Comparison of ENCODE assay signal across 17 cellular contexts in the genomic region with DNA sequence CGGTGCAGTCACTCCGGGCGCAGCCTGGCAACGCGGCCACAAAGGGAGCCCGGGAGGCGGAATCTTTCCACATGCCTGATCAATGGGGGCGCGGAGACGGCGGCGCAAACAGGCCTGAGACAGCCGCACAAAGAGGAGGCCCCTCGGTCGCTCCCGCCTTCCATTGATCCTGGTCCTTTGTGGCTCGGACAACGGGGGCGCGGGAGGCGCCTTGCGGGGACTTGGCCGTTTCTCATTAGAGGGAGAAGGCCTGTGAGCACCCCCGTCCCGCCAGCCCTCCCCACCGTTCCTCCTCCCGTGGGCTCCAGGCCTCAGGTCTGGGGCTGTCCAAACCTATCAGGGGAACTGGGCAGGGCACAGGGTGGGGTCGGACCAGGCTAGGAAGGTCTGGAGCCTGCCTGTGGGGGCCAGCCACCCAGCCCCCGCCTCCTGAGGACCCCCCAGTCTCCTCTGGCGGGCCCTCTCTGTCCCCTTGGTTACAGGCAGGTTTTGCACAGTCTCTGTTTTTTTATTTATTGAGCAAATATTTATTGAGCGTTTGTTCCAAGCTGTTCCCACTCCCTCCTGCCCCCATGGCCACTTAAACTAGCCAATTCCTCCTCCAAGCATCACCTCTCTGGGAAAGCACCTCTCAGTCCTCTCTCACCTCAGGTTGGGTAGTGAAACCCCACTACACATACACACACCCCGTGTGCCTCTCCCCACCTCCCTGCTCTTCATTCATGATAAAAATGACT. TPM values are rescaled to one million over a fixed set of nuclear protein-coding genes. Genes with fewer than 3 reads are reported as not detected.
DNase-seq lines count a peak whose midpoint lies in the region; ATAC-seq and TF ChIP-seq lines count a peak whose summit lies in the region.
"Had no signal": no experiment of that assay in that cellular context is flagged by ENCODE, and none has a peak within 500 bp of the region (broad histone marks: within the 10 kb centered on the region; RNA-seq: fewer than 3 reads in every experiment).

No MANE protein-coding gene starts in this region.

- peaks cover 5% of the 10 kb centered on the region; the same call in 1 of the 2 replicates for H3K4me1 ChIP-seq in PC-3 (ENCODE audit: insufficient read depth, low read length)
- H3K4me1 ChIP-seq: Caco-2, testis had no signal

- H3K27me3 ChIP-seq in PC-3 (ENCODE audit: low read length) = no peaks in the 10 kb centered on the region
- H3K27me3 ChIP-seq: testis had no signal

- H4K20me1 ChIP-seq in PC-3 (ENCODE audit: low read length) = no peaks in the 10 kb centered on the region

- peak; percentile 35 for DNase-seq in NCI-H146 treated with DMSO at 0.1 percent for 48 hours (lab: John Stamatoyannopoulos, UW; ENCODE audit: unreplicated experiment)
- DNase-seq in medulla oblongata (ENCODE audit: extremely low spot score) = peak; percentile 33
- DNase-seq in SIG-M5 (lab: John Stamatoyannopoulos, UW) = no peak
- no peak for DNase-seq in T1000 (lab: John Stamatoyannopoulos, UW)
- DNase-seq in RWPE1 (ENCODE audit: low spot score) = no peak
- DNase-seq in PC-3 = no peak
- DNase-seq: activated naive CD8-positive, alpha-beta T cell treated with anti-CD3 and anti-CD28 coated beads, Interleukin-2, amount 10 ng/mL, durations not matched to agents 7 days and 5 days; activated T-cell treated with anti-CD3 and anti-CD28 coated beads, Interleukin-2, amount 50 U/mL, for 24 hours; Caco-2; NCI-H187 treated with DMSO at 0.1 percent for 48 hours; NCI-H82; stimulated activated CD4-positive, alpha-beta T cell treated with anti-CD3 and anti-CD28 coated beads, Interleukin-15, amount 100 ng/mL, for 24 hours; testis had no signal

- intact Hi-C loops in PC-3 (cut with micrococcal nuclease) = no loop called here

- H3K27me3 Mint-ChIP-seq in brain = no peaks in the 10 kb centered on the region

- no peak for ATAC-seq in PC-3

- no peak overlapping the region for H3K9ac ChIP-seq in PC-3 (ENCODE audit: low read length)

- no peaks in the 10 kb centered on the region for H3K36me3 ChIP-seq in PC-3 (ENCODE audit: low read depth, low read length)

- no peaks in the 10 kb centered on the region for H3K36me3 Mint-ChIP-seq in brain
- H3K36me3 Mint-ChIP-seq: activated naive CD8-positive, alpha-beta T cell treated with anti-CD3 and anti-CD28 coated beads, Interleukin-2, amount 10 ng/mL, durations not matched to agents 7 days and 5 days had no signal

- CTCF ChIA-PET in RWPE1 (lab: Yijun Ruan, JAX) = interaction anchor here (0.6 kb wide), 2 partner anchors 25 to 249 kb away, joined by 3 read pairs; no protein-coding TSS in a partner anchor
- CTCF ChIA-PET in PC-3 (lab: Charles Lee) = no interaction called here

- no peak overlapping the region for H3K4me3 ChIP-seq in PC-3 (ENCODE audit: low read length)

- no peaks in the 10 kb centered on the region for H3F3A ChIP-seq in PC-3 (ENCODE audit: low read length, unreplicated experiment)

- BruUV-seq in PC-3 (replicated peaks; lab: Mats Ljungman, UMichigan) = no TSS peak

- no peaks in the 10 kb centered on the region for H3K79me2 ChIP-seq in PC-3 (ENCODE audit: low read length)

- H3K9me3 ChIP-seq in PC-3 (ENCODE audit: low read length) = no peaks in the 10 kb centered on the region
- H3K9me3 ChIP-seq: Caco-2, testis had no signal

- POLR2A ChIA-PET in RWPE1 (lab: Yijun Ruan, JAX; ENCODE audit: low non-redundant PET) = no interaction called here
- POLR2A ChIA-PET in PC-3 (lab: Charles Lee; ENCODE audit: unreplicated experiment) = interaction anchor here (0.7 kb wide), 1 partner anchor 12 kb away, joined by 3 read pairs; no protein-coding TSS in a partner anchor

- H3K9me3 Mint-ChIP-seq in brain = peaks cover 0 to 5% (median 0%) of the 10 kb centered on the region in 5 experiments
- H3K9me3 Mint-ChIP-seq: activated naive CD8-positive, alpha-beta T cell treated with anti-CD3 and anti-CD28 coated beads, Interleukin-2, amount 10 ng/mL, durations not matched to agents 7 days and 5 days; activated T-cell treated with anti-CD3 and anti-CD28 coated beads, Interleukin-2, amount 50 U/mL, for 24 hours had no signal

- no peak overlapping the region for H2AFZ ChIP-seq in PC-3 (ENCODE audit: low read length)

- peak overlapping the region in 4 of 5 experiments; percentile 49 to 74 (median 66) for H3K4me3 Mint-ChIP-seq in brain
- H3K4me3 Mint-ChIP-seq: activated naive CD8-positive, alpha-beta T cell treated with anti-CD3 and anti-CD28 coated beads, Interleukin-2, amount 10 ng/mL, durations not matched to agents 7 days and 5 days; activated T-cell treated with anti-CD3 and anti-CD28 coated beads, Interleukin-2, amount 50 U/mL, for 24 hours had no signal

- H3K27ac ChIP-seq in 22Rv1 (peak overlapping the region; percentile 97), RWPE1 (no peak overlapping the region), PC-3 (ENCODE audit: low read length) (no peak overlapping the region)
- H3K27ac ChIP-seq: testis had no signal

- no peak for TF ChIP-seq CTCF in 22Rv1 (IDR thresholded peaks at IDR 0.05)
- no peak for TF ChIP-seq CTCF in brain (conservative IDR thresholded peaks at IDR 0.05)
- no peak for TF ChIP-seq CTCF in RWPE1 (conservative IDR thresholded peaks at IDR 0.05; ENCODE audit: low read depth)
- no peak for TF ChIP-seq CTCF in PC-3 (conservative IDR thresholded peaks at IDR 0.05; ENCODE audit: low read depth, low read length)

- H3K9me2 ChIP-seq in PC-3 (replicated peaks; ENCODE audit: low read length) = no peaks in the 10 kb centered on the region

- peak overlapping the region; percentile 80 to 96 (median 94) for H3K27ac Mint-ChIP-seq in brain
- H3K27ac Mint-ChIP-seq: activated naive CD8-positive, alpha-beta T cell treated with anti-CD3 and anti-CD28 coated beads, Interleukin-2, amount 10 ng/mL, durations not matched to agents 7 days and 5 days; activated T-cell treated with anti-CD3 and anti-CD28 coated beads, Interleukin-2, amount 50 U/mL, for 24 hours had no signal

- H3K4me1 Mint-ChIP-seq in brain = peaks cover 77% of the 10 kb centered on the region

- H3K4me2 ChIP-seq in PC-3 (ENCODE audit: low read length) = no peak overlapping the region

RNA-seq across cellular contexts. Expression of a gene that starts 29.0 kb away (rescaled TPM):
- 69.7 TPM for polyA plus RNA-seq in brain (ENCODE audit: insufficient read depth, low read depth, low replicate concordance)
- 0.12 TPM in 1 of 2 replicates, not detected in the other for total RNA-seq in PC-3 (2014; rRNA removed)
- total RNA-seq: activated naive CD8-positive, alpha-beta T cell treated with anti-CD3 and anti-CD28 coated beads, Interleukin-2, amount 10 ng/mL, durations not matched to agents 7 days and 5 days; glomerular endothelial cell had no signal
- polyA plus RNA-seq: keratinocyte had no signal

RNA-seq across cellular contexts. Expression of a gene that starts 39.9 kb away (rescaled TPM):
- polyA plus RNA-seq in brain (ENCODE audit: insufficient read depth, low read depth, low replicate concordance) = 1,091 TPM
- 1,664 and 2,042 TPM in 2 replicates for total RNA-seq in PC-3 (2014; rRNA removed)

RNA-seq across cellular contexts. Expression of a gene that starts 48.2 kb away (rescaled TPM):
- 10.9 TPM for polyA plus RNA-seq in brain (ENCODE audit: insufficient read depth, low read depth, low replicate concordance)
- 24.0 and 34.5 TPM in 2 replicates for total RNA-seq in PC-3 (2014; rRNA removed)

RNA-seq across cellular contexts. Expression of a gene that starts 48.2 kb away (rescaled TPM):
- 25.4 TPM for polyA plus RNA-seq in brain (ENCODE audit: insufficient read depth, low read depth, low replicate concordance)
- total RNA-seq in PC-3 (2014; rRNA removed) = 33.8 and 43.2 TPM in 2 replicates

Comparison
In these comparisons a context has a peak if more than half of its experiments do, and no peak if none do; other contexts are left out.
1. DNase-seq: peak in NCI-H146 treated with DMSO at 0.1 percent for 48 hours (single experiment) and medulla oblongata (single experiment); none in SIG-M5 (single experiment), T1000 (single experiment), RWPE1 (single experiment) and PC-3 (single experiment).